ENCODE assay signal across 15 cellular contexts in genomic region chr12:60148109-60148508, GRCh38.
DNase-seq lines count a peak whose midpoint lies in the region; ATAC-seq and TF ChIP-seq lines count a peak whose summit lies in the region.
"Had no signal": no experiment of that assay in that cellular context is flagged by ENCODE, and none has a peak within 500 bp of the region (broad histone marks: within the 10 kb centered on the region; RNA-seq: fewer than 3 reads in every experiment).

No MANE protein-coding gene starts in this region.

- H3K27me3 ChIP-seq in osteoblast (ENCODE audit: insufficient read depth, low read length), result no peaks in the 10 kb centered on the region
- H3K27me3 ChIP-seq: esophagus muscularis mucosa, thyroid gland had no signal

- no peak for TF ChIP-seq POLR2A in erythroblast (IDR thresholded peaks at IDR 0.05; ENCODE audit: low read length)

- no peak overlapping the region for H3K4me3 ChIP-seq in osteoblast (ENCODE audit: insufficient read depth, low read length)
- no peak overlapping the region for H3K4me3 ChIP-seq in coronary artery
- H3K4me3 ChIP-seq: esophagus muscularis mucosa, thyroid gland had no signal

- H3K36me3 ChIP-seq in osteoblast (ENCODE audit: insufficient read depth, low read length), result no peaks in the 10 kb centered on the region
- H3K36me3 ChIP-seq: esophagus muscularis mucosa, thyroid gland had no signal

- H3K27ac ChIP-seq in osteoblast (ENCODE audit: low read depth, low read length) (peak overlapping the region; percentile 59), coronary artery (no peak overlapping the region)
- H3K27ac ChIP-seq: esophagus muscularis mucosa, parathyroid adenoma, thyroid gland had no signal

- H3K4me2 ChIP-seq in osteoblast (ENCODE audit: insufficient read depth, low read length), result no peak overlapping the region

- DNase-seq in EL (peak; percentile 93), RPMI7951 (ENCODE audit: low read depth) (peak; percentile 42), erythroblast (lab: John Stamatoyannopoulos, UW) (peak; percentile 66 to 70), osteoblast (ENCODE audit: insufficient read length, low spot score, missing footprints) (peak; percentile 19), foreskin melanocyte (no peak), Ammon's horn (ENCODE audit: low spot score) (no peak), coronary artery (ENCODE audit: low spot score) (no peak)
- DNase-seq: activated CD8-positive, alpha-beta memory T cell treated with anti-CD3 and anti-CD28 coated beads, Interleukin-2, amount 10 ng/mL, durations not matched to agents 7 days and 5 days; left ventricle myocardium superior; NCI-H2029 treated with DMSO at 0.1 percent for 48 hours; T-helper 9 cell; thyroid gland had no signal

- no peaks in the 10 kb centered on the region for H4K20me1 ChIP-seq in osteoblast (ENCODE audit: insufficient read depth, low read length)

- no peak for TF ChIP-seq CTCF in osteoblast (IDR thresholded peaks at IDR 0.05; ENCODE audit: extremely low read depth, low read depth, low read length)
- no peak for TF ChIP-seq CTCF in coronary artery (IDR thresholded peaks at IDR 0.05)

- H3K9me3 ChIP-seq in osteoblast (ENCODE audit: low read depth, low read length), result no peaks in the 10 kb centered on the region
- H3K9me3 ChIP-seq: esophagus muscularis mucosa, thyroid gland had no signal

- no peak overlapping the region for H2AFZ ChIP-seq in osteoblast (ENCODE audit: low read length)
- H2AFZ ChIP-seq: parathyroid adenoma had no signal

- H3K4me1 ChIP-seq in osteoblast (ENCODE audit: insufficient read depth, low read length), result no peaks in the 10 kb centered on the region
- H3K4me1 ChIP-seq: esophagus muscularis mucosa, parathyroid adenoma, thyroid gland had no signal

- no peaks in the 10 kb centered on the region for H3K79me2 ChIP-seq in osteoblast (ENCODE audit: insufficient read depth, low read length)
- H3K79me2 ChIP-seq: parathyroid adenoma had no signal

- ATAC-seq in HG03460 (IDR thresholded peaks at IDR 0.05; ENCODE audit: unreplicated experiment), result no peak
- ATAC-seq: activated CD8-positive, alpha-beta memory T cell treated with anti-CD3 and anti-CD28 coated beads, Interleukin-2, amount 10 ng/mL, durations not matched to agents 7 days and 5 days; left ventricle myocardium superior had no signal

Comparison
In these comparisons a context has a peak if more than half of its experiments do, and no peak if none do; other contexts are left out.
1. DNase-seq: peak in EL (single experiment), RPMI7951 (single experiment), erythroblast (2 of 2) and osteoblast (single experiment); none in foreskin melanocyte (single experiment), Ammon's horn (single experiment) and coronary artery (single experiment).